1 cellular context compared by ENCODE assay signal in the genomic region with DNA sequence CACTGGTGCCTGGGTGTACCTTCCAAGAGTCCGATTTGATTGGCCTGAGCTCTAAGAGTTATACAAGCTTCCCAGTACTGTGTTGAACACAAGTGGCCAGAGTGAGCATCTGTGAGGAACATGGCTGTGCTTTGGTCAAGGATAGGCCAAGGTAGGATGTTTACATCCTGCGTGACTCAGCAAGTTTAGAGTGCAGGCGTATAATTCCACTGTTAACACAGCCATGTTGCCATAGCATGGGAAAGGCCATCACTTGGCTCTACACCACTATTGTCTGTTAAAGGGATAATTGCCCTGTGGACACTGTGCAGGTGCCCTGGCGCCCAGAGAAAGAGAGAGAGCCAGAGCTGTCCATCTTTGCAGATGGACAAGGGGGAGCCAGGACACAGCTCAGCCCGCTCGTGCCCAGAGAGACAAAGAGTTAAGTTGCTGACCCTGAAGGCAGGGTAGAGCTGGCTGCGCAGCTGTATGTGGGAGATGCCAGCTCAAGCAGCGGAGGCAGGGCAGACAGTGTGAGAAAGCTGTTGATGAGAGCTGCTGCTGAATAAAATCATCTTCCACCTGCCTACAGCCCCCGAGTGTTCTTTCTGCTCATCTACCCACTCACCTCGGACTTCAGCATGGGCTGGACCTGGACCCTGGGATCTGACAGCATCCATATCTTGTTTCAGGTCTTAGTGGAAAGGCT.
TF ChIP-seq lines count a peak whose summit lies in the region.

No MANE protein-coding gene starts in this region.

TF ChIP-seq in HepG2, 621 proteins besides CTCF, POLR2A, EP300 and RAD21 (continues in another document):
- TF ChIP-seq, protein P1, sequence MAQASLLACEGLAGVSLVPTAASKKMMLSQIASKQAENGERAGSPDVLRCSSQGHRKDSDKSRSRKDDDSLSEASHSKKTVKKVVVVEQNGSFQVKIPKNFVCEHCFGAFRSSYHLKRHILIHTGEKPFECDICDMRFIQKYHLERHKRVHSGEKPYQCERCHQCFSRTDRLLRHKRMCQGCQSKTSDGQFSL (CRISPR knock-in tag; IDR thresholded peaks at IDR 0.05) = no peak
- TF ChIP-seq FOXA1 (IDR thresholded peaks at IDR 0.05) = no peak
- 0 out of 2 replicates have a peak, but pooled peaks have one; percentile 24 for TF ChIP-seq FOXA1 (CRISPR knock-in tag; IDR thresholded peaks at IDR 0.05)
- no peak for TF ChIP-seq REPIN1 (CRISPR knock-in tag; IDR thresholded peaks at IDR 0.05; ENCODE audit: borderline replicate concordance, low read depth)
- TF ChIP-seq ZNF329 (CRISPR knock-in tag; IDR thresholded peaks at IDR 0.05; ENCODE audit: low read depth) = no peak
- TF ChIP-seq RELA (CRISPR knock-in tag; IDR thresholded peaks at IDR 0.05) = no peak
- no peak for TF ChIP-seq BATF2 (CRISPR knock-in tag; IDR thresholded peaks at IDR 0.05)
- no peak for TF ChIP-seq ZNF792 (CRISPR knock-in tag; IDR thresholded peaks at IDR 0.05)
- no peak for TF ChIP-seq CHCHD3 (CRISPR knock-in tag; IDR thresholded peaks at IDR 0.05)
- TF ChIP-seq MTF2 (CRISPR knock-in tag; IDR thresholded peaks at IDR 0.05; ENCODE audit: borderline replicate concordance) = no peak
- no peak for TF ChIP-seq ZNF230 (CRISPR knock-in tag; IDR thresholded peaks at IDR 0.05)
- TF ChIP-seq FOXJ3 (CRISPR knock-in tag; IDR thresholded peaks at IDR 0.05; ENCODE audit: borderline replicate concordance) = no peak
- TF ChIP-seq PATZ1 (CRISPR knock-in tag; IDR thresholded peaks at IDR 0.05) = no peak
- no peak for TF ChIP-seq HNRNPUL1 (IDR thresholded peaks at IDR 0.05; ENCODE audit: low read depth, low read length)
- no peak for TF ChIP-seq HNRNPLL (IDR thresholded peaks at IDR 0.05; ENCODE audit: low read depth, low read length, poor library complexity, severe bottlenecking)
- no peak for TF ChIP-seq NR3C1 (CRISPR knock-in tag; IDR thresholded peaks at IDR 0.05)
- no peak for TF ChIP-seq JARID2 (CRISPR knock-in tag; IDR thresholded peaks at IDR 0.05; ENCODE audit: insufficient replicate concordance)
- no peak for TF ChIP-seq SALL1 (CRISPR knock-in tag; IDR thresholded peaks at IDR 0.05)
- TF ChIP-seq ZNF224 (CRISPR knock-in tag; IDR thresholded peaks at IDR 0.05) = no peak
- TF ChIP-seq CREB3 (CRISPR knock-in tag; IDR thresholded peaks at IDR 0.05) = no peak
- no peak for TF ChIP-seq FOXP1 (IDR thresholded peaks at IDR 0.05)
- TF ChIP-seq FOXP1 (CRISPR knock-in tag; IDR thresholded peaks at IDR 0.05) = no peak
- TF ChIP-seq FOSL2 (CRISPR knock-in tag; IDR thresholded peaks at IDR 0.05) = peak; percentile 62
- TF ChIP-seq, protein P2, sequence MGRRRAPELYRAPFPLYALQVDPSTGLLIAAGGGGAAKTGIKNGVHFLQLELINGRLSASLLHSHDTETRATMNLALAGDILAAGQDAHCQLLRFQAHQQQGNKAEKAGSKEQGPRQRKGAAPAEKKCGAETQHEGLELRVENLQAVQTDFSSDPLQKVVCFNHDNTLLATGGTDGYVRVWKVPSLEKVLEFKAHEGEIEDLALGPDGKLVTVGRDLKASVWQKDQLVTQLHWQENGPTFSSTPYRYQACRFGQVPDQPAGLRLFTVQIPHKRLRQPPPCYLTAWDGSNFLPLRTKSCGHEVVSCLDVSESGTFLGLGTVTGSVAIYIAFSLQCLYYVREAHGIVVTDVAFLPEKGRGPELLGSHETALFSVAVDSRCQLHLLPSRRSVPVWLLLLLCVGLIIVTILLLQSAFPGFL (CRISPR knock-in tag; IDR thresholded peaks at IDR 0.05) = no peak
- no peak for TF ChIP-seq CBX2 (IDR thresholded peaks at IDR 0.05; ENCODE audit: low read depth, low read length)
- TF ChIP-seq CBX2 (CRISPR knock-in tag; IDR thresholded peaks at IDR 0.05; ENCODE audit: low read depth) = no peak
- no peak for TF ChIP-seq ZSCAN29 (CRISPR knock-in tag; conservative IDR thresholded peaks at IDR 0.05)
- TF ChIP-seq, protein P3, sequence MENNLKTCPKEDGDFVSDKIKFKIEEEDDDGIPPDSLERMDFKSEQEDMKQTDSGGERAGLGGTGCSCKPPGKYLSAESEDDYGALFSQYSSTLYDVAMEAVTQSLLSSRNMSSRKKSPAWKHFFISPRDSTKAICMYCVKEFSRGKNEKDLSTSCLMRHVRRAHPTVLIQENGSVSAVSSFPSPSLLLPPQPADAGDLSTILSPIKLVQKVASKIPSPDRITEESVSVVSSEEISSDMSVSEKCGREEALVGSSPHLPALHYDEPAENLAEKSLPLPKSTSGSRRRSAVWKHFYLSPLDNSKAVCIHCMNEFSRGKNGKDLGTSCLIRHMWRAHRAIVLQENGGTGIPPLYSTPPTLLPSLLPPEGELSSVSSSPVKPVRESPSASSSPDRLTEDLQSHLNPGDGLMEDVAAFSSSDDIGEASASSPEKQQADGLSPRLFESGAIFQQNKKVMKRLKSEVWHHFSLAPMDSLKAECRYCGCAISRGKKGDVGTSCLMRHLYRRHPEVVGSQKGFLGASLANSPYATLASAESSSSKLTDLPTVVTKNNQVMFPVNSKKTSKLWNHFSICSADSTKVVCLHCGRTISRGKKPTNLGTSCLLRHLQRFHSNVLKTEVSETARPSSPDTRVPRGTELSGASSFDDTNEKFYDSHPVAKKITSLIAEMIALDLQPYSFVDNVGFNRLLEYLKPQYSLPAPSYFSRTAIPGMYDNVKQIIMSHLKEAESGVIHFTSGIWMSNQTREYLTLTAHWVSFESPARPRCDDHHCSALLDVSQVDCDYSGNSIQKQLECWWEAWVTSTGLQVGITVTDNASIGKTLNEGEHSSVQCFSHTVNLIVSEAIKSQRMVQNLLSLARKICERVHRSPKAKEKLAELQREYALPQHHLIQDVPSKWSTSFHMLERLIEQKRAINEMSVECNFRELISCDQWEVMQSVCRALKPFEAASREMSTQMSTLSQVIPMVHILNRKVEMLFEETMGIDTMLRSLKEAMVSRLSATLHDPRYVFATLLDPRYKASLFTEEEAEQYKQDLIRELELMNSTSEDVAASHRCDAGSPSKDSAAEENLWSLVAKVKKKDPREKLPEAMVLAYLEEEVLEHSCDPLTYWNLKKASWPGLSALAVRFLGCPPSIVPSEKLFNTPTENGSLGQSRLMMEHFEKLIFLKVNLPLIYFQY (CRISPR knock-in tag; IDR thresholded peaks at IDR 0.05; ENCODE audit: borderline replicate concordance) = no peak
- TF ChIP-seq DR1 (CRISPR knock-in tag; IDR thresholded peaks at IDR 0.05) = no peak
- no peak for TF ChIP-seq ZEB1 (IDR thresholded peaks at IDR 0.05; ENCODE audit: insufficient replicate concordance, low read depth)
- no peak for TF ChIP-seq MATR3 (CRISPR knock-in tag; IDR thresholded peaks at IDR 0.05)
- TF ChIP-seq ARID5B (CRISPR knock-in tag; IDR thresholded peaks at IDR 0.05) = no peak
- TF ChIP-seq HMG20B (CRISPR knock-in tag; conservative IDR thresholded peaks at IDR 0.05) = no peak
- peak; percentile 93 for TF ChIP-seq NFE2L2 (IDR thresholded peaks at IDR 0.05; ENCODE audit: low read length)
- peak; percentile 47; the same call in 1 of the 2 replicates for TF ChIP-seq NFE2 (CRISPR knock-in tag; IDR thresholded peaks at IDR 0.05)
- TF ChIP-seq GABPB1 (CRISPR knock-in tag; IDR thresholded peaks at IDR 0.05) = peak; percentile 42; the same call in 1 of the 2 replicates
- no peak for TF ChIP-seq TBX3 (IDR thresholded peaks at IDR 0.05; ENCODE audit: borderline replicate concordance)
- no peak for TF ChIP-seq KDM3A (CRISPR knock-in tag; IDR thresholded peaks at IDR 0.05; ENCODE audit: low read depth)
- TF ChIP-seq NFKBIZ (CRISPR knock-in tag; IDR thresholded peaks at IDR 0.05) = no peak
- TF ChIP-seq MAFK (conservative IDR thresholded peaks at IDR 0.05 in 1 of 2, IDR thresholded peaks at IDR 0.05 in 1 of 2; ENCODE audit: low read length in 2 of 2) = peak; percentile 29 to 67
- no peak for TF ChIP-seq KLF12 (CRISPR knock-in tag; IDR thresholded peaks at IDR 0.05; ENCODE audit: borderline replicate concordance)
- no peak for TF ChIP-seq WIZ (CRISPR knock-in tag; IDR thresholded peaks at IDR 0.05)
- no peak for TF ChIP-seq NR2C2 (CRISPR knock-in tag; IDR thresholded peaks at IDR 0.05; ENCODE audit: borderline replicate concordance)
- no peak for TF ChIP-seq RERE (CRISPR knock-in tag; IDR thresholded peaks at IDR 0.05; ENCODE audit: low read depth)
- TF ChIP-seq ZNF460 (CRISPR knock-in tag; IDR thresholded peaks at IDR 0.05; ENCODE audit: borderline replicate concordance) = no peak
